In the genomic region with DNA sequence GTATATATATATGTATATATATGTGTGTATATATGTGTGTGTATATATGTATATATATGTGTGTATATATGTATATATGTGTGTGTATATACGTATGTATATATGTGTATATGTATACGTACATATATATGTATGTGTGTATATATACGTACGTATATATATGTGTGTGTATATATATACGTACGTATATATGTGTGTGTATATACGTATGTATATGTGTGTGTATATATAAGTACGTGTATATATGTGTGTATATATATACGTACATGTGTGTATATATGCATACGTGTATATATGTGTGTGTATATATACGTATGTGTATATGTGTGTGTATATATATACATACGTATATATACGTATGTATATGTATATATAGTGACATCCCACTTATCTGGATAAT, we compare ENCODE assay signal across 7 cellular contexts.
"Had no signal": no experiment of that assay in that cellular context is flagged by ENCODE, and none has a peak within 500 bp of the region (broad histone marks: within the 10 kb centered on the region; RNA-seq: fewer than 3 reads in every experiment).

No MANE protein-coding gene starts in this region.

- H3K36me3 Mint-ChIP-seq: IgD-negative memory B cell had no signal

- DNase-seq: GM23248, GOT3, H9, HCEC 1CT, KG1 had no signal

- FAIRE-seq: HepG2 had no signal

- H3K9ac ChIP-seq: GM23248 had no signal

- ATAC-seq: HepG2 had no signal

- H3K27ac Mint-ChIP-seq: H9, IgD-negative memory B cell had no signal

- H3K4me3 ChIP-seq: GM23248 had no signal

- H3K9me3 Mint-ChIP-seq: H9, IgD-negative memory B cell had no signal

- H3K4me3 Mint-ChIP-seq: H9, IgD-negative memory B cell had no signal

- H3K4me1 Mint-ChIP-seq: H9 had no signal

- H3K27ac ChIP-seq: GM23248 had no signal
